Comparison of ENCODE assay signal across 11 cellular contexts in genomic region chr22:23138584-23139469, GRCh38. TPM values are rescaled to one million over a fixed set of nuclear protein-coding genes. Genes with fewer than 3 reads are reported as not detected.
A peak's percentile ranks its signal among the peaks of the same experiment; 100 is the strongest.
DNase-seq lines count a peak whose midpoint lies in the region; ATAC-seq and TF ChIP-seq lines count a peak whose summit lies in the region.
"Had no signal": no experiment of that assay in that cellular context is flagged by ENCODE, and none has a peak within 500 bp of the region (broad histone marks: within the 10 kb centered on the region; RNA-seq: fewer than 3 reads in every experiment).

No MANE protein-coding gene starts in this region.

- peak overlapping the region in 3 of 4 donors; percentile 70 to 78 (median 72) for H3K27ac ChIP-seq in esophagus squamous epithelium
- peak overlapping the region; percentile 38 to 62 (median 52) for H3K27ac ChIP-seq in transverse colon
- no peak overlapping the region for H3K27ac ChIP-seq in A673 (ENCODE audit: low read depth, low read length, poor library complexity, severe bottlenecking)

- H3K27me3 ChIP-seq in esophagus squamous epithelium (no peaks in the 10 kb centered on the region), transverse colon (no peaks in the 10 kb centered on the region), A673 (replicated peaks; ENCODE audit: insufficient read depth, low read depth, low read length, poor library complexity) (no peaks in the 10 kb centered on the region)

- DNase-seq in activated naive CD4-positive, alpha-beta T cell (lab: John Stamatoyannopoulos, UW), result no peak
- peak; percentile 40 for DNase-seq in RPMI8226
- no peak for DNase-seq in esophagus squamous epithelium (lab: John Stamatoyannopoulos, UW)
- DNase-seq in transverse colon, result no peak
- DNase-seq in pons (ENCODE audit: low spot score), result no peak
- no peak for DNase-seq in A673 (ENCODE audit: low spot score)
- DNase-seq: NCI-H1694 had no signal

- in situ Hi-C loops in transverse colon (cut with MboI; ENCODE audit: low pct_ligation_motif_present in 1 of 4, low pct_unique_long_range_greater_than_20kb in 1 of 4, low sequenced_read_pairs in 3 of 4), result no loop called here

- no peak for TF ChIP-seq EP300 in transverse colon (IDR thresholded peaks at IDR 0.05; ENCODE audit: low read depth)

- no peak for TF ChIP-seq POLR2A in esophagus squamous epithelium (IDR thresholded peaks at IDR 0.05)
- no peak for TF ChIP-seq POLR2A in transverse colon (IDR thresholded peaks at IDR 0.05)

- no peak for ATAC-seq in GM18517 (IDR thresholded peaks at IDR 0.05; ENCODE audit: unreplicated experiment)

- peak overlapping the region; percentile 49 for H3K4me3 Mint-ChIP-seq in activated naive CD4-positive, alpha-beta T cell treated with anti-CD3 and anti-CD28 coated beads, Interleukin-2, amount 50 U/mL, for 24 hours
- H3K4me3 Mint-ChIP-seq: neural crest cell had no signal

- peaks cover 61% of the 10 kb centered on the region for H3K4me1 Mint-ChIP-seq in activated naive CD4-positive, alpha-beta T cell treated with anti-CD3 and anti-CD28 coated beads, Interleukin-2, amount 50 U/mL, for 24 hours

- H3K9me3 Mint-ChIP-seq in activated naive CD4-positive, alpha-beta T cell treated with anti-CD3 and anti-CD28 coated beads, Interleukin-2, amount 50 U/mL, for 24 hours, result no peaks in the 10 kb centered on the region
- H3K9me3 Mint-ChIP-seq: neural crest cell had no signal

- intact Hi-C loops in esophagus squamous epithelium (cut with DNase I), result no loop called here
- intact Hi-C loops in transverse colon (cut with DNase I; ENCODE audit: low total_unique reads), result no loop called here
- intact Hi-C loops in A673 (cut with micrococcal nuclease; ENCODE audit: unreplicated experiment), result no loop called here

- H3K27ac Mint-ChIP-seq in activated naive CD4-positive, alpha-beta T cell treated with anti-CD3 and anti-CD28 coated beads, Interleukin-2, amount 50 U/mL, for 24 hours, result peak overlapping the region; percentile 91

- 36 to 73% methylated on average over 12 of the region's 12 CpGs for WGBS in esophagus squamous epithelium, 2 donors
- 88 to 92% methylated on average over 9 to 12 of the region's 12 CpGs for WGBS in transverse colon (ENCODE audit: low coverage in 1 of 2), 2 donors

- POLR2A ChIA-PET in A673 (lab: Charles Lee; ENCODE audit: low non-redundant PET), result no interaction called here

- H3K36me3 Mint-ChIP-seq in activated naive CD4-positive, alpha-beta T cell treated with anti-CD3 and anti-CD28 coated beads, Interleukin-2, amount 50 U/mL, for 24 hours, result no peaks in the 10 kb centered on the region

- CTCF ChIA-PET in A673 (lab: Charles Lee), result interaction anchor here (0.6 kb wide), 1 partner anchor 593 kb away, joined by 4 read pairs; no protein-coding TSS in a partner anchor

- no TSS peak for BruUV-seq in A673 (replicated peaks; lab: Mats Ljungman, UMichigan)

- no peaks in the 10 kb centered on the region for H3K9me3 ChIP-seq in esophagus squamous epithelium
- no peaks in the 10 kb centered on the region for H3K9me3 ChIP-seq in transverse colon
- H3K9me3 ChIP-seq in A673 (ENCODE audit: low read depth, low read length, poor library complexity, severe bottlenecking), result no peaks in the 10 kb centered on the region

- H3K4me3 ChIP-seq in esophagus squamous epithelium (no peak overlapping the region), transverse colon (no peak overlapping the region), A673 (ENCODE audit: low read depth, low read length, poor library complexity, severe bottlenecking) (no peak overlapping the region)

- H3K27me3 Mint-ChIP-seq in activated naive CD4-positive, alpha-beta T cell treated with anti-CD3 and anti-CD28 coated beads, Interleukin-2, amount 50 U/mL, for 24 hours, result no peaks in the 10 kb centered on the region

- H3K4me1 ChIP-seq in esophagus squamous epithelium (peaks cover 18 to 66% (median 36%) of the 10 kb centered on the region in 3 donors), transverse colon (peaks cover 16 to 27% (median 16%) of the 10 kb centered on the region in 4 donors), A673 (ENCODE audit: insufficient read depth, low read length, poor library complexity, severe bottlenecking) (no peaks in the 10 kb centered on the region)

- TF ChIP-seq CTCF in esophagus squamous epithelium (IDR thresholded peaks at IDR 0.05) (no peak), transverse colon (IDR thresholded peaks at IDR 0.05) (no peak), A673 (conservative IDR thresholded peaks at IDR 0.05; ENCODE audit: low read depth, low read length) (no peak)

- no peaks in the 10 kb centered on the region for H3K36me3 ChIP-seq in esophagus squamous epithelium
- H3K36me3 ChIP-seq in transverse colon, result no peaks in the 10 kb centered on the region
- no peaks in the 10 kb centered on the region for H3K36me3 ChIP-seq in A673 (ENCODE audit: insufficient read depth, low read length, poor library complexity, severe bottlenecking)

RNA-seq across cellular contexts. Expression of gene RSPH14, which starts 3.0 kb away (rescaled TPM):
- total RNA-seq in esophagus squamous epithelium (not detected), transverse colon (under 1 TPM in 1 of 4 donors, not detected in 3; 0.32 TPM), A673 (2021) (0.55 TPM in 1 of 2 replicates, not detected in the other)
- total RNA-seq: G401 had no signal

RNA-seq across cellular contexts. Expression of gene RAB36, which starts 6.5 kb away (rescaled TPM):
- total RNA-seq in esophagus squamous epithelium (1 to 10 TPM; 1.4 to 3.9 (median 2.3) TPM), transverse colon (1 to 10 TPM in 1 of 4 donors, under 1 TPM in 2, not detected in 1; 0.37 to 1.1 (median 0.82) TPM), A673 (2021) (4.1 and 4.9 TPM in 2 replicates)

RNA-seq across cellular contexts. Expression of gene BCR, which starts 41.5 kb away (rescaled TPM):
- total RNA-seq in esophagus squamous epithelium (10 to 100 TPM; 38.7 to 50.0 (median 47.5) TPM), transverse colon (100 to 1,000 TPM in 2 of 4 donors, 10 to 100 TPM in 2; 36.9 to 514 (median 91.0) TPM), A673 (2021) (62.5 and 63.1 TPM in 2 replicates)
